ENCODE assay signal across 8 cellular contexts in the genomic region with DNA sequence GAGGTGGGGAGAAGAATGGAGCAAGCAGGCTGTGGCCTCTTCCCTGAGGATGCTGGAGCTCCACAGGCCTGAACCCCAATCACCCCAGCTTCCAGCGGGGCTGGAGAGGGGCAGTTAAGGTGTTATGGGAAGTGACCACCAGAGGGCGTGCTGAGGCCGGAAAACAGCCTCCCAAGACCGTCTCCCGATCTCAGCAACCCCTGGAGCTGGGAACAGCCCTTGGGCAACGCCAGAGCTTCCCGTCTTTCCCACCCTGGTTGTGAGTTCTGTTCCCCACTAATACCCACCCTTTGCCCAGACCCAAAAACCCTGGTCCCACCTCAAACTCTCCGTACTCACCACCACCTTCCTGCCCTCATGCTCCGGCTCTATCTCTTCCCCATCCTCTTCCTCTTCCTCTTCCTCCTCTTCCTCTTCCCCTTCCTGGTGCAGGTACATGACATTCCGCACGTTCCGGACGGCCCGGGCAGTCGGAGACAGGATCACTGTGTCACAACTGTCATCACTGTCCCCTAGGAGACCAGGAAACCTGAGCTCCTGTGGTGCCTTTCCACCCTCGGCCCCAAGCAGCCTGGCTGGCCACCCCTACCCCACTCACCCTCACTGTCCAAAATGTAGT. TPM values are rescaled to one million over a fixed set of nuclear protein-coding genes. Genes with fewer than 3 reads are reported as not detected.
A peak's percentile ranks its signal among the peaks of the same experiment; 100 is the strongest.
DNase-seq lines count a peak whose midpoint lies in the region; ATAC-seq and TF ChIP-seq lines count a peak whose summit lies in the region.

No MANE protein-coding gene starts in this region.

- intact Hi-C loops in dorsolateral prefrontal cortex (cut with DNase I), result loop anchor here (1.0 to 5.0 kb wide), 4 partner anchors 33 to 129 kb away; no protein-coding TSS in a partner anchor

- peak overlapping the region in 56 of 59 donors; percentile 4 to 97 (median 73) for H3K27ac ChIP-seq in dorsolateral prefrontal cortex

- no peak overlapping the region for H3K4me3 ChIP-seq in dorsolateral prefrontal cortex

- DNase-seq in 8988T (peak; percentile 93), GM13977 (ENCODE audit: low spot score) (peak; percentile 90), NCI-H460 (ENCODE audit: extremely low read depth, low read depth) (peak; percentile 78), dorsolateral prefrontal cortex (peak in 9 of 10 donors; percentile 61 to 83 (median 74)), lung microvascular endothelial cell (ENCODE audit: low read depth in 2 of 2) (peak; percentile 82 to 89)
- peak; percentile 52 to 58 for DNase-seq in activated CD4-positive, alpha-beta T cell treated with anti-CD3 and anti-CD28 coated beads, Interleukin-2, amount 50 U/mL, for 4 hours
- peak; percentile 25 for DNase-seq in stimulated activated CD8-positive, alpha-beta memory T cell treated with anti-CD3 and anti-CD28 coated beads, Interleukin-12 subunit alpha, Interleukin-12 subunit beta, amount 100 ng/mL, for 24 hours (ENCODE audit: extremely low read depth)

- in situ Hi-C loops in GM13977 (cut with MboI; ENCODE audit: low pct_unique_long_range_greater_than_20kb, low sequenced_read_pairs, unreplicated experiment), result no loop called here

- ATAC-seq in GM21367 (IDR thresholded peaks at IDR 0.05; ENCODE audit: unreplicated experiment), result no peak

- H3K27me3 ChIP-seq in dorsolateral prefrontal cortex, result no peaks in the 10 kb centered on the region

- peak; percentile 90 for TF ChIP-seq CTCF in GM13977 (IDR thresholded peaks at IDR 0.05; ENCODE audit: extremely low read depth, insufficient read depth, missing control alignments)
- TF ChIP-seq CTCF in dorsolateral prefrontal cortex (IDR thresholded peaks at IDR 0.05 in 54 of 56, conservative IDR thresholded peaks at IDR 0.05 in 2 of 56; ENCODE audit: low read depth in 1 of 56, partially characterized antibody in 56 of 56), result peak; percentile 85 to 98 (median 93)

RNA-seq across cellular contexts. Expression of a gene that starts 13.1 kb away (rescaled TPM):
- total RNA-seq in NCI-H460 (2014; rRNA removed; shearing (Covaris generic)), result 24.4 and 28.5 TPM in 2 replicates
- polyA plus RNA-seq in NCI-H460 (2014; cell fraction: nucleus; rRNA removed), result 13.7 and 25.6 TPM in 2 replicates
- total RNA-seq in dorsolateral prefrontal cortex, result 100 to 1,000 TPM in 119 of 120 experiments, 10 to 100 TPM in 1; 74.6 to 263 (median 181) TPM
- total RNA-seq in lung microvascular endothelial cell, result 8.9 and 12.9 TPM in 2 replicates

RNA-seq across cellular contexts. Expression of a gene that starts 16.2 kb away (rescaled TPM):
- 12.1 and 16.9 TPM in 2 replicates for total RNA-seq in NCI-H460 (2014; rRNA removed; shearing (Covaris generic))
- 76.3 TPM in 2 replicates for polyA plus RNA-seq in NCI-H460 (2014; cell fraction: nucleus; rRNA removed)
- 100 to 1,000 TPM in 57 of 120 experiments, 10 to 100 TPM in 63; 51.8 to 194 (median 96.4) TPM for total RNA-seq in dorsolateral prefrontal cortex
- 15.9 and 18.3 TPM in 2 replicates for total RNA-seq in lung microvascular endothelial cell

RNA-seq across cellular contexts. Expression of a gene that starts 31.4 kb away (rescaled TPM):
- total RNA-seq in NCI-H460 (2014; rRNA removed; shearing (Covaris generic)), result 53.1 and 54.9 TPM in 2 replicates
- 35.8 and 72.1 TPM in 2 replicates for polyA plus RNA-seq in NCI-H460 (2014; cell fraction: nucleus; rRNA removed)
- total RNA-seq in dorsolateral prefrontal cortex (10 to 100 TPM in 119 of 120 experiments, 1 to 10 TPM in 1; 9.9 to 54.8 (median 21.6) TPM), lung microvascular endothelial cell (2.2 and 16.6 TPM in 2 replicates)

RNA-seq across cellular contexts. Expression of a gene that starts 37.2 kb away (rescaled TPM):
- not detected in 2 replicates for total RNA-seq in NCI-H460 (2014; rRNA removed; shearing (Covaris generic))
- not detected in 2 replicates for polyA plus RNA-seq in NCI-H460 (2014; cell fraction: nucleus; rRNA removed)
- under 1 TPM in 4 of 120 experiments, not detected in 116; 0.20 to 0.47 (median 0.30) TPM for total RNA-seq in dorsolateral prefrontal cortex
- total RNA-seq in lung microvascular endothelial cell, result not detected in 2 replicates

RNA-seq across cellular contexts. Expression of a gene that starts 59.8 kb away (rescaled TPM):
- total RNA-seq in NCI-H460 (2014; rRNA removed; shearing (Covaris generic)), result 827 and 879 TPM in 2 replicates
- polyA plus RNA-seq in NCI-H460 (2014; cell fraction: nucleus; rRNA removed), result 343 and 434 TPM in 2 replicates
- total RNA-seq in dorsolateral prefrontal cortex (100 to 1,000 TPM; 207 to 375 (median 283) TPM), lung microvascular endothelial cell (775 and 904 TPM in 2 replicates)

Comparison
In these comparisons a context has a peak if more than half of its experiments do, and no peak if none do; other contexts are left out.
1. DNase-seq: peak in every context shown above with its lines; median percentile 93 in 8988T; 90 in GM13977; 86 in lung microvascular endothelial cell; 78 in NCI-H460; 74 in dorsolateral prefrontal cortex; 55 in activated CD4-positive, alpha-beta T cell treated with anti-CD3 and anti-CD28 coated beads, Interleukin-2, amount 50 U/mL, for 4 hours; 25 in stimulated activated CD8-positive, alpha-beta memory T cell treated with anti-CD3 and anti-CD28 coated beads, Interleukin-12 subunit alpha, Interleukin-12 subunit beta, amount 100 ng/mL, for 24 hours.